Comparison of ENCODE assay signal across 9 cellular contexts in genomic region chr3:152300029-152300764, GRCh38. TPM values are rescaled to one million over a fixed set of nuclear protein-coding genes. Genes with fewer than 3 reads are reported as not detected.
DNase-seq lines count a peak whose midpoint lies in the region; ATAC-seq and TF ChIP-seq lines count a peak whose summit lies in the region.
"Had no signal": no experiment of that assay in that cellular context is flagged by ENCODE, and none has a peak within 500 bp of the region (broad histone marks: within the 10 kb centered on the region; RNA-seq: fewer than 3 reads in every experiment).

No MANE protein-coding gene starts in this region.

- peak overlapping the region; percentile 73 for H3K4me3 Mint-ChIP-seq in Calu3 (ENCODE audit: low read depth, unreplicated experiment)

- ATAC-seq in HG03095 (IDR thresholded peaks at IDR 0.05; ENCODE audit: unreplicated experiment) = no peak

- no peaks in the 10 kb centered on the region for H3K9me3 Mint-ChIP-seq in Calu3 (ENCODE audit: low read depth, unreplicated experiment)

- peak overlapping the region; percentile 95 for H3K27ac Mint-ChIP-seq in Calu3 (ENCODE audit: unreplicated experiment)

- no peak for TF ChIP-seq CTCF in Calu3 (IDR thresholded peaks at IDR 0.05; ENCODE audit: unreplicated experiment)
- no peak for TF ChIP-seq CTCF in GM10266 (IDR thresholded peaks at IDR 0.05; ENCODE audit: control insufficient read depth, insufficient read depth, low read depth, missing control alignments)

- H3K9ac ChIP-seq in rectal smooth muscle tissue (ENCODE audit: low read length) = no peak overlapping the region

- DNase-seq in Calu3 = no peak
- peak; percentile 29 for DNase-seq in MG63
- peak; percentile 36 for DNase-seq in cerebellar cortex (ENCODE audit: low spot score)
- no peak for DNase-seq in dedifferentiated amniotic fluid mesenchymal stem cell (ENCODE audit: extremely low spot score)
- DNase-seq in GM10266 (ENCODE audit: extremely low spot score) = no peak
- DNase-seq in NCI-H1436 treated with DMSO at 0.1 percent for 48 hours (lab: John Stamatoyannopoulos, UW) = no peak
- DNase-seq: NCI-H1105 had no signal

- H3K36me3 Mint-ChIP-seq in Calu3 (ENCODE audit: insufficient read depth, unreplicated experiment) = peaks cover 26% of the 10 kb centered on the region

- H3K4me1 Mint-ChIP-seq in Calu3 (ENCODE audit: low read depth, unreplicated experiment) = peaks cover 58% of the 10 kb centered on the region

- CTCF ChIA-PET in Calu3 (lab: Charles Lee) = interaction anchor here (0.5 to 1.3 kb wide), 3 partner anchors 18 to 1089 kb away, joined by 3 to 5 read pairs (median 5); no protein-coding TSS in a partner anchor

- no peaks in the 10 kb centered on the region for H3K9me3 ChIP-seq in MG63

- H3K27me3 ChIP-seq in MG63 (no peaks in the 10 kb centered on the region), rectal smooth muscle tissue (ENCODE audit: control insufficient read depth, insufficient read depth, low read length) (no peaks in the 10 kb centered on the region)

- intact Hi-C loops in Calu3 (cut with micrococcal nuclease; ENCODE audit: unreplicated experiment) = loop anchor here (10.0 kb wide), 1 partner anchor 145 kb away; no protein-coding TSS in a partner anchor

- no peaks in the 10 kb centered on the region for H3K27me3 Mint-ChIP-seq in Calu3 (ENCODE audit: unreplicated experiment)

- no TSS peak for BruUV-seq in Calu3 (replicated peaks; lab: Mats Ljungman, UMichigan)

- H3K36me3 ChIP-seq in MG63 (peaks cover 73% of the 10 kb centered on the region), rectal smooth muscle tissue (ENCODE audit: control insufficient read depth, insufficient read depth, low read length) (no peaks in the 10 kb centered on the region)

- H3K4me3 ChIP-seq in MG63 (peak overlapping the region; percentile 40), rectal smooth muscle tissue (ENCODE audit: low read length) (peak overlapping the region; percentile 64)

- H3K4me1 ChIP-seq in rectal smooth muscle tissue (ENCODE audit: control insufficient read depth, insufficient read depth, low read length) = peaks cover 34% of the 10 kb centered on the region

- peak overlapping the region; percentile 81 for H3K27ac ChIP-seq in rectal smooth muscle tissue (ENCODE audit: low read depth, low read length)

RNA-seq across cellular contexts. Expression of gene MBNL1, which starts 31.5 kb away (rescaled TPM):
- 164 and 183 TPM in 2 replicates for total RNA-seq in Calu3 (2022)
- total RNA-seq in MG63 (2014; rRNA removed; shearing (Covaris generic); ENCODE audit: low replicate concordance) = 171 and 176 TPM in 2 replicates

Comparison
In these comparisons a context has a peak if more than half of its experiments do, and no peak if none do; other contexts are left out.
1. DNase-seq: peak in MG63 (single experiment) and cerebellar cortex (single experiment); none in Calu3 (single experiment), dedifferentiated amniotic fluid mesenchymal stem cell (single experiment), GM10266 (single experiment) and NCI-H1436 treated with DMSO at 0.1 percent for 48 hours (single experiment).